12 cellular contexts compared by ENCODE assay signal in the genomic region with DNA sequence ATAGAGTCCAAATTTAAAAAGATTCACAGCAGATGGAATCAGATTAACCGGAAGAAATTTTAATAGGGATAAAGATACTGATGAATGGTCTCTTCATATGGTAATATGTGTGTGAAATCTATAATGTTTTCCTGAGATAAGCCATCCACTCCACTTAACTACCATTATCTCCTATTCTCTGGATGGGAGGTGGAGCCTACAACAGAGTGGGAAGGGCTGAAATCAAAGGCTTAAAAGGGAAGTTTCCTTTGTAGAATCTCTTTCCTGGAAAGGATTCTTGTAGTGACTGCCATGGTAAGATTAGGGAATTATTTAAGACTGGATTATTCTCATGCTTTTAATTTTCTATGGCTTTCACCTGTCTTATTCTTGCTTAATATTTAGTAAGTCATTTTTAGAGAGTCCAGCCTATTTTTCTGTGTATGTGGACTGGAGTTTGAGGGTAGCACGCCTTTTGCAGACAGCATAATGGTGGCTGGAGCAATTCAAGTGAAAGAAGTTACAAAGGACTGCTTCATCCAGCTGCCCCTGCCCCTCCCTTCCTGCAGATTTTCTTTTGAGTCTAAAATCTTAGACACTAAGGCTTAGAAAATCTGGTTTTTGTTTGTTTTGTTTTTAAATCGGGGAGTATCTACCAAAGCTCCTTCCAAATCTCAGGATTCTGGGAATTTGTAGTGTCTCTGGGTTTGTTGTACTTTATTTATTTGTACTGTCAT. TPM values are rescaled to one million over a fixed set of nuclear protein-coding genes. Genes with fewer than 3 reads are reported as not detected.
DNase-seq lines count a peak whose midpoint lies in the region; ATAC-seq and TF ChIP-seq lines count a peak whose summit lies in the region.
"Had no signal": no experiment of that assay in that cellular context is flagged by ENCODE, and none has a peak within 500 bp of the region (broad histone marks: within the 10 kb centered on the region; RNA-seq: fewer than 3 reads in every experiment).

No MANE protein-coding gene starts in this region.

- H3K4me3 ChIP-seq in CD4-positive, alpha-beta memory T cell (ENCODE audit: low read length in 2 of 2): no peak overlapping the region
- H3K4me3 ChIP-seq in foreskin fibroblast (ENCODE audit: low read depth in 1 of 2, low read length in 2 of 2): no peak overlapping the region
- H3K4me3 ChIP-seq: BLaER1 treated with 17β-estradiol and CSF1 and Interleukin-3, amounts not matched to agents 10 nM and 100 nM had no signal

- H3K4me1 Mint-ChIP-seq in CD4-positive, alpha-beta memory T cell: peaks cover 38 to 72% (median 56%) of the 10 kb centered on the region in 4 donors
- H3K4me1 Mint-ChIP-seq in glutamatergic neuron (ENCODE audit: low read depth, unreplicated experiment) (peaks cover 9% of the 10 kb centered on the region), osteocyte (ENCODE audit: unreplicated experiment) (peaks cover 22% of the 10 kb centered on the region)

- peaks cover 0 to 1% (median 0%) of the 10 kb centered on the region in 8 donors for H3K9me3 Mint-ChIP-seq in CD4-positive, alpha-beta memory T cell
- H3K9me3 Mint-ChIP-seq in glutamatergic neuron (ENCODE audit: unreplicated experiment) (no peaks in the 10 kb centered on the region), osteocyte (ENCODE audit: unreplicated experiment) (no peaks in the 10 kb centered on the region)
- H3K9me3 Mint-ChIP-seq: T-helper 1 cell treated with Interleukin-12 subunit alpha and Interleukin-12 subunit beta and Interleukin-4 antibody, amounts not matched to agents 30 μg/mL and 1 μg/mL, for 36 hours had no signal

- H3K27me3 ChIP-seq in CD4-positive, alpha-beta memory T cell (ENCODE audit: insufficient read depth, low read length): no peaks in the 10 kb centered on the region
- H3K27me3 ChIP-seq: BLaER1 treated with 17β-estradiol and CSF1 and Interleukin-3, amounts not matched to agents 10 nM and 100 nM had no signal

- ATAC-seq in HG02970 (IDR thresholded peaks at IDR 0.05; ENCODE audit: low FRiP score, unreplicated experiment): no peak

- CTCF ChIA-PET in CD4-positive, alpha-beta memory T cell (lab: Charles Lee; ENCODE audit: partially characterized antibody): interaction anchor here (0.9 to 3.7 kb wide), 3 partner anchors 107 to 279 kb away, joined by 3 to 14 read pairs (median 3); partner anchors contain the start of gene SLC35B1

- peak overlapping the region; percentile 32 to 81 (median 61) for H3K27ac Mint-ChIP-seq in CD4-positive, alpha-beta memory T cell
- H3K27ac Mint-ChIP-seq in glutamatergic neuron (ENCODE audit: unreplicated experiment) (peak overlapping the region; percentile 55), osteocyte (ENCODE audit: unreplicated experiment) (peak overlapping the region; percentile 90)

- no peak for DNase-seq in CD4-positive, alpha-beta memory T cell
- DNase-seq in glutamatergic neuron: no peak
- no peak for DNase-seq in osteocyte (ENCODE audit: extremely low spot score, unreplicated experiment)
- no peak for DNase-seq in NAMALWA (ENCODE audit: low spot score)
- no peak for DNase-seq in foreskin fibroblast
- no peak for DNase-seq in NCI-H1436 (lab: John Stamatoyannopoulos, UW)
- DNase-seq: activated T-cell treated with anti-CD3 and anti-CD28 coated beads for 4 hours, NCI-H1436 treated with DMSO at 0.1 percent for 48 hours had no signal

- H3K27ac ChIP-seq in CD4-positive, alpha-beta memory T cell (ENCODE audit: low read depth, low read length): peak overlapping the region; percentile 16
- H3K27ac ChIP-seq in VCaP: peak overlapping the region; percentile 96

- no peaks in the 10 kb centered on the region for H3K27me3 Mint-ChIP-seq in CD4-positive, alpha-beta memory T cell
- H3K27me3 Mint-ChIP-seq in glutamatergic neuron (ENCODE audit: unreplicated experiment): peaks cover 2% of the 10 kb centered on the region
- no peaks in the 10 kb centered on the region for H3K27me3 Mint-ChIP-seq in osteocyte (ENCODE audit: unreplicated experiment)

- H3K36me3 Mint-ChIP-seq in CD4-positive, alpha-beta memory T cell: peaks cover 35 to 70% of the 10 kb centered on the region in 2 donors
- H3K36me3 Mint-ChIP-seq in glutamatergic neuron (ENCODE audit: unreplicated experiment) (no peaks in the 10 kb centered on the region), osteocyte (ENCODE audit: unreplicated experiment) (peaks cover 44% of the 10 kb centered on the region)

- no peaks in the 10 kb centered on the region for H3K9me3 ChIP-seq in CD4-positive, alpha-beta memory T cell (ENCODE audit: control insufficient read depth in 1 of 2, low read length in 2 of 2)
- H3K9me3 ChIP-seq: BLaER1 treated with 17β-estradiol and CSF1 and Interleukin-3, amounts not matched to agents 10 nM and 100 nM had no signal

- peaks cover 54% of the 10 kb centered on the region for H3K4me1 ChIP-seq in CD4-positive, alpha-beta memory T cell (ENCODE audit: insufficient read depth, low read length)

- peaks cover 23% of the 10 kb centered on the region for H3K36me3 ChIP-seq in CD4-positive, alpha-beta memory T cell (ENCODE audit: insufficient read depth, low read length)

- intact Hi-C loops in CD4-positive, alpha-beta memory T cell (cut with micrococcal nuclease): loop anchor here (5.0 kb wide), 1 partner anchor 37 kb away; no protein-coding TSS in a partner anchor

- no peak for TF ChIP-seq CTCF in VCaP (conservative IDR thresholded peaks at IDR 0.05)
- no peak for TF ChIP-seq CTCF in glutamatergic neuron (IDR thresholded peaks at IDR 0.05; ENCODE audit: partially characterized antibody, unreplicated experiment)
- TF ChIP-seq CTCF in osteocyte (IDR thresholded peaks at IDR 0.05): no peak
- TF ChIP-seq CTCF in foreskin fibroblast (IDR thresholded peaks at IDR 0.05; ENCODE audit: low read depth, low read length): no peak

- POLR2A ChIA-PET in CD4-positive, alpha-beta memory T cell (lab: Charles Lee; ENCODE audit: partially characterized antibody): interaction anchor here (4.1 kb wide), 1 partner anchor 27 kb away, joined by 39 read pairs; the partner anchor contains the start of gene KAT7

- peak overlapping the region in 2 of 8 donors; percentile 13 to 33 for H3K4me3 Mint-ChIP-seq in CD4-positive, alpha-beta memory T cell
- H3K4me3 Mint-ChIP-seq in glutamatergic neuron (ENCODE audit: unreplicated experiment): no peak overlapping the region
- H3K4me3 Mint-ChIP-seq in osteocyte (ENCODE audit: unreplicated experiment): no peak overlapping the region
- H3K4me3 Mint-ChIP-seq: T-helper 1 cell treated with Interleukin-12 subunit alpha and Interleukin-12 subunit beta and Interleukin-4 antibody, amounts not matched to agents 30 μg/mL and 1 μg/mL, for 36 hours had no signal

RNA-seq across cellular contexts. Expression of gene KAT7, which starts 26.5 kb away (rescaled TPM):
- 100 to 1,000 TPM; 115 to 120 TPM for total RNA-seq in CD4-positive, alpha-beta memory T cell
- 10 to 100 TPM; 37.6 to 55.3 TPM for polyA plus RNA-seq in CD4-positive, alpha-beta memory T cell
- total RNA-seq in glutamatergic neuron (ENCODE audit: unreplicated experiment): 65.7 TPM
- total RNA-seq in osteocyte: 50.5 and 58.0 TPM in 2 replicates

RNA-seq across cellular contexts. Expression of gene TAC4, which starts 32.9 kb away (rescaled TPM):
- not detected for total RNA-seq in CD4-positive, alpha-beta memory T cell
- polyA plus RNA-seq in CD4-positive, alpha-beta memory T cell: not detected
- total RNA-seq in glutamatergic neuron (ENCODE audit: unreplicated experiment) (not detected), osteocyte (not detected in 2 replicates)

RNA-seq across cellular contexts. Expression of gene FAM117A, which starts 51.0 kb away (rescaled TPM):
- total RNA-seq in CD4-positive, alpha-beta memory T cell: 100 to 1,000 TPM in 1 of 2 experiments, 10 to 100 TPM in 1; 95.1 to 102 TPM
- 10 to 100 TPM; 61.2 to 73.4 TPM for polyA plus RNA-seq in CD4-positive, alpha-beta memory T cell
- 11.9 TPM for total RNA-seq in glutamatergic neuron (ENCODE audit: unreplicated experiment)
- total RNA-seq in osteocyte: 2.7 TPM in 2 replicates
